Comparison of ENCODE assay signal across 23 cellular contexts in the genomic region with DNA sequence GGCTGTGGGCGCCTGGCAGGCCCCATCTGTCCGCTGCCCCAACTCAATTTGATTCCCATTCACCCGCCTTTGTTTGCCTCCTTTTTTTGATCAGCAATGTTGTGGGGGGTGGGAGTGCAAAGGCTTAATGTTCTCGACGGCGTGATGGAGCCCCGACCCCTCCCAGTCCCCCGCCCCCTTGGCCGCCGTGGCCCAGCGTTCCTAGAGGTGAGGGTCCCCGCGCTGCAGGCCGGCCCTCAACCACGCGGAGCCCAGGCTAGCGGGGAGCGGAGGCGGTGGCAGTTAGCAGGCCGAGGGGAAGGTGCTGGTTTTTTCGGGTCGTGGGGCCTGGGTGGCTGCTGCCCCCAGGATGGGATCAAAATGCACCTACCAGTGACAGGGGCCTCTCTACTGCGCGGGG.
DNase-seq lines count a peak whose midpoint lies in the region; ATAC-seq and TF ChIP-seq lines count a peak whose summit lies in the region.
"Had no signal": no experiment of that assay in that cellular context is flagged by ENCODE, and none has a peak within 500 bp of the region (broad histone marks: within the 10 kb centered on the region; RNA-seq: fewer than 3 reads in every experiment).

No MANE protein-coding gene starts in this region.

- no peak overlapping the region for H3K4me3 ChIP-seq in H7 (ENCODE audit: insufficient read depth, low read depth, low read length)
- H3K4me3 ChIP-seq: BLaER1, GM12878 had no signal

- H3K36me3 ChIP-seq in H7 (replicated peaks; ENCODE audit: control insufficient read depth, insufficient read depth, low read length) = no peaks in the 10 kb centered on the region
- H3K36me3 ChIP-seq: BE2C, BLaER1 had no signal

- no peaks in the 10 kb centered on the region for H3K27me3 ChIP-seq in H7 (ENCODE audit: control insufficient read depth, insufficient read depth, low read length)
- H3K27me3 ChIP-seq: BE2C, BLaER1 had no signal

- CTCF ChIA-PET in WTC11 (lab: Charles Lee) = no interaction called here

- DNase-seq in H7 = peak; percentile 46
- no peak for DNase-seq in WTC11 (ENCODE audit: low spot score)
- DNase-seq in NCI-H2107 (lab: John Stamatoyannopoulos, UW) = no peak
- no peak for DNase-seq in NK-92 treated with Interleukin-12 subunit alpha and Interleukin-12 subunit beta, amount 100 ng/mL, for 24 hours (lab: John Stamatoyannopoulos, UW)
- no peak for DNase-seq in posterior cingulate gyrus
- DNase-seq: 8988T; ACHN; BE2C; C1 segment of cervical spinal cord; CD4-positive, alpha-beta memory T cell; CD4-positive, CD25-positive, alpha-beta regulatory T cell; CD8-positive, alpha-beta memory T cell; COR-L47; DMS 273 treated with DMSO at 0.1 percent for 48 hours; DMS153; DMS53; DMS79; DND-41; EL; GDM1 had no signal

- H3K27me3 Mint-ChIP-seq in WTC11 (ENCODE audit: low read depth) = no peaks in the 10 kb centered on the region; the same call in 1 of the 2 replicates
- H3K27me3 Mint-ChIP-seq: CD4-positive, CD25-positive, alpha-beta regulatory T cell had no signal

- no peak for TF ChIP-seq CTCF in WTC11 (IDR thresholded peaks at IDR 0.05)

- no peaks in the 10 kb centered on the region for H3K9me3 Mint-ChIP-seq in WTC11

- no peak overlapping the region for H3K27ac Mint-ChIP-seq in WTC11
- H3K27ac Mint-ChIP-seq: CD14-positive monocyte; CD4-positive, alpha-beta memory T cell; CD4-positive, CD25-positive, alpha-beta regulatory T cell; CD8-positive, alpha-beta memory T cell had no signal

- peak; percentile 39; the same call in 1 of the 2 replicates for ATAC-seq in WTC11
- ATAC-seq: GM12878 had no signal

- H3K4me3 Mint-ChIP-seq in WTC11 = no peak overlapping the region
- H3K4me3 Mint-ChIP-seq: CD14-positive monocyte; CD4-positive, alpha-beta memory T cell; CD4-positive, CD25-positive, alpha-beta regulatory T cell; CD8-positive, alpha-beta memory T cell had no signal

- POLR2A ChIA-PET in WTC11 (lab: Charles Lee) = no interaction called here

- intact Hi-C loops in posterior cingulate gyrus (cut with DNase I) = no loop called here

- H3K4me1 Mint-ChIP-seq in WTC11 = peaks cover 7% of the 10 kb centered on the region; the same call in 1 of the 2 replicates
- H3K4me1 Mint-ChIP-seq: CD14-positive monocyte; CD4-positive, alpha-beta memory T cell; CD4-positive, CD25-positive, alpha-beta regulatory T cell; CD8-positive, alpha-beta memory T cell had no signal

- H3K36me3 Mint-ChIP-seq in WTC11 = no peaks in the 10 kb centered on the region
- H3K36me3 Mint-ChIP-seq: CD14-positive monocyte; CD4-positive, alpha-beta memory T cell; CD4-positive, CD25-positive, alpha-beta regulatory T cell had no signal

TF ChIP-seq in WTC11, 78 proteins besides CTCF, POLR2A, EP300 and RAD21:
- TF ChIP-seq FOXJ3 (CRISPR knock-in tag; IDR thresholded peaks at IDR 0.05; ENCODE audit: borderline replicate concordance) (no peak), GTF2I (CRISPR knock-in tag; conservative IDR thresholded peaks at IDR 0.05) (no peak), FOXP1 (CRISPR knock-in tag; IDR thresholded peaks at IDR 0.05; ENCODE audit: borderline replicate concordance) (no peak), OVOL2 (CRISPR knock-in tag; IDR thresholded peaks at IDR 0.05; ENCODE audit: borderline replicate concordance) (no peak), ZNF232 (CRISPR knock-in tag; IDR thresholded peaks at IDR 0.05) (no peak), TCF7 (CRISPR knock-in tag; IDR thresholded peaks at IDR 0.05; ENCODE audit: low read depth) (no peak), ESRRA (CRISPR knock-in tag; IDR thresholded peaks at IDR 0.05; ENCODE audit: borderline replicate concordance) (no peak), AFF4 (CRISPR knock-in tag; IDR thresholded peaks at IDR 0.05; ENCODE audit: borderline replicate concordance) (no peak), ZNF396 (CRISPR knock-in tag; IDR thresholded peaks at IDR 0.05; ENCODE audit: borderline replicate concordance) (no peak), ZBTB43 (CRISPR knock-in tag; IDR thresholded peaks at IDR 0.05) (no peak)
- TF ChIP-seq, protein P1, sequence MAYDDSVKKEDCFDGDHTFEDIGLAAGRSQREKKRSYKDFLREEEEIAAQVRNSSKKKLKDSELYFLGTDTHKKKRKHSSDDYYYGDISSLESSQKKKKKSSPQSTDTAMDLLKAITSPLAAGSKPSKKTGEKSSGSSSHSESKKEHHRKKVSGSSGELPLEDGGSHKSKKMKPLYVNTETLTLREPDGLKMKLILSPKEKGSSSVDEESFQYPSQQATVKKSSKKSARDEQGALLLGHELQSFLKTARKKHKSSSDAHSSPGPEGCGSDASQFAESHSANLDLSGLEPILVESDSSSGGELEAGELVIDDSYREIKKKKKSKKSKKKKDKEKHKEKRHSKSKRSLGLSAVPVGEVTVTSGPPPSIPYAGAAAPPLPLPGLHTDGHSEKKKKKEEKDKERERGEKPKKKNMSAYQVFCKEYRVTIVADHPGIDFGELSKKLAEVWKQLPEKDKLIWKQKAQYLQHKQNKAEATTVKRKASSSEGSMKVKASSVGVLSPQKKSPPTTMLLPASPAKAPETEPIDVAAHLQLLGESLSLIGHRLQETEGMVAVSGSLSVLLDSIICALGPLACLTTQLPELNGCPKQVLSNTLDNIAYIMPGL (CRISPR knock-in tag; IDR thresholded peaks at IDR 0.05) = no peak
